In the genomic region with DNA sequence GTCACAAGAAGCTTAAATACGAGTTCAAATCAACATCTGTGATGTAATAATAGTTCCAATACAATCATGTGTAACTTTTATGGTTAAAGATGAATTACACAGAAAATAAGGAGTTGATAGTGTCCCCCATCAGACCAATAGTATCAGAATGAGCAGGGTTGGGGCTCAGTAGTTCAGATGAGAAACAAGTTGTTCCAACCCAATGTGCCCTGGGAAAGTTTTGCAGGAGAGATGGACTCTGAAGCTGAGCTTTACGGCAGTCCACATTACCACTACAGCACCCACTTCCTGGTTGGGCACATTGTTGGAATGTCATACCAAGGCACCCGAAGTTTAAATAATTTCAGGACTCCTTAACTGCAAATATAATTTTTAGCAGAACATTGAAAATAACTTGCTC, we compare ENCODE assay signal across 15 cellular contexts. TPM values are rescaled to one million over a fixed set of nuclear protein-coding genes. Genes with fewer than 3 reads are reported as not detected.
DNase-seq lines count a peak whose midpoint lies in the region; ATAC-seq and TF ChIP-seq lines count a peak whose summit lies in the region.
"Had no signal": no experiment of that assay in that cellular context is flagged by ENCODE, and none has a peak within 500 bp of the region (broad histone marks: within the 10 kb centered on the region; RNA-seq: fewer than 3 reads in every experiment).

No MANE protein-coding gene starts in this region.

- H3K4me3 Mint-ChIP-seq in activated T-cell treated with anti-CD3 and anti-CD28 coated beads, Interleukin-2, amount 50 U/mL, for 24 hours: peak overlapping the region; percentile 51
- H3K4me3 Mint-ChIP-seq in activated naive CD8-positive, alpha-beta T cell treated with anti-CD3 and anti-CD28 coated beads, Interleukin-2, amount 10 ng/mL, durations not matched to agents 7 days and 5 days: peak overlapping the region; percentile 64
- no peak overlapping the region for H3K4me3 Mint-ChIP-seq in stimulated activated memory B cell treated with anti-CD40 and anti-IgM and Interleukin-4, amounts not matched to agents 10 μg/mL and 1 μg/mL and 100 μg/mL, for 72 hours

- no peak for DNase-seq in activated T-cell treated with anti-CD3 and anti-CD28 coated beads, Interleukin-2, amount 50 U/mL, for 24 hours
- DNase-seq in activated T-cell treated with anti-CD3 and anti-CD28 coated beads for 4 hours (no peak), NAMALWA (ENCODE audit: low spot score) (peak; percentile 9), GM10266 (ENCODE audit: extremely low spot score) (no peak), NCI-H1092 (lab: John Stamatoyannopoulos, UW) (no peak)
- DNase-seq in activated naive CD8-positive, alpha-beta T cell treated with anti-CD3 and anti-CD28 coated beads, Interleukin-2, amount 10 ng/mL, durations not matched to agents 7 days and 5 days: no peak
- DNase-seq: activated effector memory CD4-positive, alpha-beta T cell treated with Interleukin-2 at 50 U/mL for 16 hours; body of pancreas; cortex of kidney; GDM1; MG63; NCI-H187; NCI-H446 had no signal

- ATAC-seq in activated naive CD8-positive, alpha-beta T cell treated with anti-CD3 and anti-CD28 coated beads, Interleukin-2, amount 10 ng/mL, durations not matched to agents 7 days and 5 days (ENCODE audit: low read depth): no peak
- ATAC-seq in stimulated activated memory B cell treated with anti-CD40 and anti-IgM and Interleukin-4, amounts not matched to agents 10 μg/mL and 1 μg/mL and 100 μg/mL, for 72 hours: no peak
- ATAC-seq in GM21786 (IDR thresholded peaks at IDR 0.05; ENCODE audit: unreplicated experiment): no peak
- ATAC-seq: body of pancreas had no signal

- H3K27me3 Mint-ChIP-seq in activated T-cell treated with anti-CD3 and anti-CD28 coated beads, Interleukin-2, amount 50 U/mL, for 24 hours: peaks cover 4% of the 10 kb centered on the region
- H3K27me3 Mint-ChIP-seq in activated naive CD8-positive, alpha-beta T cell treated with anti-CD3 and anti-CD28 coated beads, Interleukin-2, amount 10 ng/mL, durations not matched to agents 7 days and 5 days: peaks cover 3% of the 10 kb centered on the region
- H3K27me3 Mint-ChIP-seq in stimulated activated memory B cell treated with anti-CD40 and anti-IgM and Interleukin-4, amounts not matched to agents 10 μg/mL and 1 μg/mL and 100 μg/mL, for 72 hours: no peaks in the 10 kb centered on the region

- POLR2A ChIA-PET in activated naive CD8-positive, alpha-beta T cell treated with anti-CD3 and anti-CD28 coated beads, Interleukin-2, amount 10 ng/mL, durations not matched to agents 7 days and 5 days (lab: Charles Lee): interaction anchor here (1.0 to 8.9 kb wide), 7 partner anchors 11 to 252 kb away, joined by 3 to 92 read pairs (median 4); a partner anchor contains a TSS

- peaks cover 95% of the 10 kb centered on the region for H3K4me1 Mint-ChIP-seq in activated T-cell treated with anti-CD3 and anti-CD28 coated beads, Interleukin-2, amount 50 U/mL, for 24 hours (ENCODE audit: low read depth)
- peaks cover 76% of the 10 kb centered on the region for H3K4me1 Mint-ChIP-seq in activated naive CD8-positive, alpha-beta T cell treated with anti-CD3 and anti-CD28 coated beads, Interleukin-2, amount 10 ng/mL, durations not matched to agents 7 days and 5 days
- peaks cover 90% of the 10 kb centered on the region for H3K4me1 Mint-ChIP-seq in stimulated activated memory B cell treated with anti-CD40 and anti-IgM and Interleukin-4, amounts not matched to agents 10 μg/mL and 1 μg/mL and 100 μg/mL, for 72 hours

- H3K27ac Mint-ChIP-seq in activated T-cell treated with anti-CD3 and anti-CD28 coated beads, Interleukin-2, amount 50 U/mL, for 24 hours: peak overlapping the region; percentile 80
- H3K27ac Mint-ChIP-seq in activated naive CD8-positive, alpha-beta T cell treated with anti-CD3 and anti-CD28 coated beads, Interleukin-2, amount 10 ng/mL, durations not matched to agents 7 days and 5 days: peak overlapping the region; percentile 87
- H3K27ac Mint-ChIP-seq in stimulated activated memory B cell treated with anti-CD40 and anti-IgM and Interleukin-4, amounts not matched to agents 10 μg/mL and 1 μg/mL and 100 μg/mL, for 72 hours: peak overlapping the region; percentile 65

- no peaks in the 10 kb centered on the region for H3K9me3 Mint-ChIP-seq in activated T-cell treated with anti-CD3 and anti-CD28 coated beads, Interleukin-2, amount 50 U/mL, for 24 hours
- H3K9me3 Mint-ChIP-seq in activated naive CD8-positive, alpha-beta T cell treated with anti-CD3 and anti-CD28 coated beads, Interleukin-2, amount 10 ng/mL, durations not matched to agents 7 days and 5 days: no peaks in the 10 kb centered on the region
- no peaks in the 10 kb centered on the region for H3K9me3 Mint-ChIP-seq in stimulated activated memory B cell treated with anti-CD40 and anti-IgM and Interleukin-4, amounts not matched to agents 10 μg/mL and 1 μg/mL and 100 μg/mL, for 72 hours

- no peaks in the 10 kb centered on the region for H3K36me3 Mint-ChIP-seq in activated T-cell treated with anti-CD3 and anti-CD28 coated beads, Interleukin-2, amount 50 U/mL, for 24 hours (ENCODE audit: low read depth)
- peaks cover 2% of the 10 kb centered on the region for H3K36me3 Mint-ChIP-seq in activated naive CD8-positive, alpha-beta T cell treated with anti-CD3 and anti-CD28 coated beads, Interleukin-2, amount 10 ng/mL, durations not matched to agents 7 days and 5 days
- no peaks in the 10 kb centered on the region for H3K36me3 Mint-ChIP-seq in stimulated activated memory B cell treated with anti-CD40 and anti-IgM and Interleukin-4, amounts not matched to agents 10 μg/mL and 1 μg/mL and 100 μg/mL, for 72 hours

- no peak for TF ChIP-seq CTCF in GM10266 (IDR thresholded peaks at IDR 0.05; ENCODE audit: control insufficient read depth, insufficient read depth, low read depth, missing control alignments)

RNA-seq across cellular contexts. Expression of a gene that starts 12.1 kb away (rescaled TPM):
- total RNA-seq in activated naive CD8-positive, alpha-beta T cell treated with anti-CD3 and anti-CD28 coated beads, Interleukin-2, amount 10 ng/mL, durations not matched to agents 7 days and 5 days: 100 to 1,000 TPM; 288 to 293 TPM
